20 cellular contexts compared by ENCODE assay signal in the genomic region with DNA sequence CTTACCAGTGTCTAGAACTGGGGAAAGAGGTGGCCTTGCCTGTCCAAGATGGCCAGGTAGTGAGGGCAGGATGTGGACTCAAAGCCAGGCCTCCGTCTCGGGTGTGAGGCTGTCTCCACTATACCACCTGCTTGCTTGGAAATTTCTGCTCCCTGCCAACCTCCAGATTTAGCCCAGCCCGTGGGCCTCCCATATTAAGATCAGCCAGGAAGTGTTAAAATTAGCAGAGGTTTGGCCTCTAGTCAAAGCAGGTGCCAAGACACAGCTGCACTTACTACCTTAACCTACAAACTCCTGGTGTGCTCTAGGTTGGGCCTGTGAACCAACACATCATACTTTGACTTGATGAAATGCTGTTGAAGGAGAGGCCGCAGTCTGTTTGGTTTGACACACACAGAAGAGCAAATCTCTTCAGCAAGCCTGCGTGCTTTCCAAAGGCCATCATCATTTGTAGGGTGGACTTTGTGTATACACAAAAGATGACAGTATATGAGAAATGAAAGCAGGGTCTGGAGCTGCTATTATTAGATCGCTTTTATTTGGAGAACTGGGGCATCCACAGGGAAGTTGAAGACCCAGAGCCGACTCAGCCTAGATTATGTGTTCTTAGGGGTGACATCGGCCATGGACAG.
DNase-seq lines count a peak whose midpoint lies in the region; ATAC-seq and TF ChIP-seq lines count a peak whose summit lies in the region.
"Had no signal": no experiment of that assay in that cellular context is flagged by ENCODE, and none has a peak within 500 bp of the region (broad histone marks: within the 10 kb centered on the region; RNA-seq: fewer than 3 reads in every experiment).

No MANE protein-coding gene starts in this region.

- H3K4me3 ChIP-seq in DOHH2 (ENCODE audit: low read length): no peak overlapping the region
- no peak overlapping the region for H3K4me3 ChIP-seq in gastrocnemius medialis
- H3K4me3 ChIP-seq: colonic mucosa, GM23338, SJSA1 had no signal

- intact Hi-C loops in left ventricle myocardium superior (cut with micrococcal nuclease) (no loop called here), gastrocnemius medialis (cut with DNase I; ENCODE audit: low total_unique reads) (no loop called here)

- H3K4me1 ChIP-seq in DOHH2 (ENCODE audit: control insufficient read depth, low read length): peaks cover 17% of the 10 kb centered on the region
- H3K4me1 ChIP-seq in gastrocnemius medialis: peaks cover 13 to 20% of the 10 kb centered on the region in 2 donors
- H3K4me1 ChIP-seq: colonic mucosa, SJSA1 had no signal

- H4K20me1 ChIP-seq in DOHH2 (ENCODE audit: control insufficient read depth, insufficient read depth, low read depth, low read length): no peaks in the 10 kb centered on the region

- no peak for TF ChIP-seq POLR2A in gastrocnemius medialis (IDR thresholded peaks at IDR 0.05)

- no peaks in the 10 kb centered on the region; the same call in 1 of the 2 replicates for H3K36me3 ChIP-seq in DOHH2 (ENCODE audit: control insufficient read depth, low read length)
- H3K36me3 ChIP-seq in gastrocnemius medialis: peaks cover 0 to 5% of the 10 kb centered on the region in 2 donors
- H3K36me3 ChIP-seq: colonic mucosa had no signal

- H3K27me3 ChIP-seq in DOHH2 (ENCODE audit: control insufficient read depth, low read length) (no peaks in the 10 kb centered on the region), gastrocnemius medialis (no peaks in the 10 kb centered on the region)
- H3K27me3 ChIP-seq: colonic mucosa, SJSA1 had no signal

- 0 out of 2 replicates have a peak, but pooled peaks cover 3% of the 10 kb centered on the region for H3F3A ChIP-seq in DOHH2 (ENCODE audit: control insufficient read depth, insufficient read depth)

- DNase-seq in SHP77 (lab: John Stamatoyannopoulos, UW): peak; percentile 24 to 33
- DNase-seq in left ventricle myocardium superior: peak; percentile 46
- peak; percentile 20 to 29 for DNase-seq in gastrocnemius medialis
- no peak for DNase-seq in middle frontal gyrus (ENCODE audit: extremely low spot score, low spot score)
- DNase-seq: activated CD4-positive, CD25-positive, alpha-beta regulatory T cell; activated CD8-positive, alpha-beta memory T cell treated with anti-CD3 and anti-CD28 coated beads for 24 hours; activated T-cell treated with anti-CD3 and anti-CD28 coated beads, Interleukin-2, amount 50 U/mL, for 72 hours; kidney glomerular epithelial cell; NCI-H1092; NCI-H2029 treated with DMSO at 0.1 percent for 48 hours; nephron progenitor cell; stimulated activated CD4-positive, alpha-beta T cell treated with anti-CD3 and anti-CD28 coated beads, Interleukin-12 subunit alpha, Interleukin-12 subunit beta, amount 100 ng/mL, for 4 hours; T-helper 17 cell had no signal

- in situ Hi-C loops in gastrocnemius medialis (cut with MboI; ENCODE audit: low sequenced_read_pairs in 4 of 4): no loop called here

- no peaks in the 10 kb centered on the region for H3K79me2 ChIP-seq in DOHH2 (ENCODE audit: control insufficient read depth, low read length)

- H3K9me3 ChIP-seq in DOHH2 (ENCODE audit: control insufficient read depth, insufficient read depth, low read length): no peaks in the 10 kb centered on the region
- no peaks in the 10 kb centered on the region for H3K9me3 ChIP-seq in gastrocnemius medialis
- H3K9me3 ChIP-seq: colonic mucosa, SJSA1 had no signal

- H3K4me2 ChIP-seq in DOHH2 (ENCODE audit: low read length): peak overlapping the region; percentile 41
- H3K4me2 ChIP-seq: GM23338 had no signal

- no peak for TF ChIP-seq CTCF in DOHH2 (IDR thresholded peaks at IDR 0.05; ENCODE audit: low read depth, low read length, poor library complexity, severe bottlenecking)
- no peak for TF ChIP-seq CTCF in gastrocnemius medialis (IDR thresholded peaks at IDR 0.05 in 4 of 5, conservative IDR thresholded peaks at IDR 0.05 in 1 of 5)

- H3K27ac ChIP-seq in DOHH2 (ENCODE audit: low read depth, low read length) (no peak overlapping the region), gastrocnemius medialis (peak overlapping the region in 3 of 4 donors; percentile 38 to 56 (median 51))
- H3K27ac ChIP-seq: colonic mucosa, SJSA1 had no signal

- ATAC-seq in left ventricle myocardium superior (peak; percentile 69), gastrocnemius medialis (peak; percentile 67 to 81), GM19397 (IDR thresholded peaks at IDR 0.05; ENCODE audit: unreplicated experiment) (no peak), GM18909 (IDR thresholded peaks at IDR 0.05; ENCODE audit: poor library complexity, unreplicated experiment) (no peak)
- no peak for ATAC-seq in activated CD4-positive, CD25-positive, alpha-beta regulatory T cell treated with anti-CD3 and anti-CD28 coated beads, Interleukin-2, amount 50 U/mL, for 24 hours
- ATAC-seq: activated T-cell treated with anti-CD3 and anti-CD28 coated beads, Interleukin-2, amount 50 U/mL, for 72 hours; GM23338; T-helper 17 cell had no signal

- no peaks in the 10 kb centered on the region for H3K9me2 ChIP-seq in DOHH2 (replicated peaks; ENCODE audit: control insufficient read depth, low read length)

Comparison
In these comparisons a context has a peak if more than half of its experiments do, and no peak if none do; other contexts are left out.
1. ATAC-seq: peak in left ventricle myocardium superior (single experiment) and gastrocnemius medialis (2 of 2); none in GM19397 (single experiment), GM18909 (single experiment) and activated CD4-positive, CD25-positive, alpha-beta regulatory T cell treated with anti-CD3 and anti-CD28 coated beads, Interleukin-2, amount 50 U/mL, for 24 hours (0 of 2).